19 cellular contexts compared by ENCODE assay signal in the genomic region with DNA sequence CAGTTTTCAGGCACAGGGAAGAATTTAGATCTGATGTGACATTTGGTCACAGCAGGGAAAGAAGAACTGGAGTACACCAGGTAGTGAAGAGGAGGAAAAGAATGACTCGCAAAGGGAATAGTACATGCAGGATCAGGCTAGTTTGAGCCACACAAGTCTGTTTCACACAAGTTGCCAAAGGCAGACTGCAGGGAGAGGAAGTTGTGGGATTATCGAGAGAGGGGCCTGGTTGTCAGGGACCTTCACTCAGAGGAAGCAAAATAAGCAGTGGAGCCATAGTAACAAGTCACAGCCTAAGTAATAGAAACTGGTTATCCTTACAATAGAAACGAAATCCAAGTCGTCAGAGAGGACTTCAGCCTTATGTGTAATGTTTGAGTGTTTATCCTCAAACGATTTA.
"Had no signal": no experiment of that assay in that cellular context is flagged by ENCODE, and none has a peak within 500 bp of the region (broad histone marks: within the 10 kb centered on the region; RNA-seq: fewer than 3 reads in every experiment).

No MANE protein-coding gene starts in this region.

- H3K27ac Mint-ChIP-seq: activated T-cell treated with anti-CD3 and anti-CD28 coated beads, Interleukin-2, amount 50 U/mL, for 72 hours; dendritic cell treated with granulocyte-macrophage colony-stimulating factor and Interleukin-4, amounts not matched to agents 40 ng/mL and 50 ng/mL, for 4 days; nephron progenitor cell; progenitor cell of endocrine pancreas had no signal

- H3K27me3 ChIP-seq: ascending aorta, esophagus muscularis mucosa, hepatocyte, thyroid gland had no signal

- H3K4me1 Mint-ChIP-seq: nephron progenitor cell had no signal

- DNase-seq: activated CD8-positive, alpha-beta memory T cell treated with anti-CD3 and anti-CD28 coated beads for 24 hours; activated CD8-positive, alpha-beta memory T cell treated with anti-CD3 and anti-CD28 coated beads, Interleukin-2, amount 50 U/mL, for 48 hours; activated effector memory CD4-positive, alpha-beta T cell treated with anti-CD3 and anti-CD28 coated beads, Interleukin-2, amount 50 U/mL, for 16 hours; activated naive CD4-positive, alpha-beta T cell treated with anti-CD3 and anti-CD28 coated beads, Interleukin-2, amount 50 U/mL, for 16 hours; activated T-cell treated with anti-CD3 and anti-CD28 coated beads, Interleukin-2, amount 50 U/mL, for 72 hours; effector CD8-positive, alpha-beta T cell; kidney; nephron progenitor cell; occipital lobe; stimulated activated CD4-positive, alpha-beta T cell treated with anti-CD3 and anti-CD28 coated beads, Interleukin-12 subunit alpha, Interleukin-12 subunit beta, amount 100 ng/mL, for 4 hours; stimulated activated CD4-positive, alpha-beta T cell treated with anti-CD3 and anti-CD28 coated beads, Interleukin-1b, Interleukin-23, amount 100 ng/mL, for 48 hours; stimulated activated CD8-positive, alpha-beta memory T cell treated with anti-CD3 and anti-CD28 coated beads, Interleukin-4, amount 100 ng/mL, for 48 hours; stimulated activated naive CD4-positive, alpha-beta T cell; thyroid gland had no signal

- H3K4me3 Mint-ChIP-seq: activated T-cell treated with anti-CD3 and anti-CD28 coated beads, Interleukin-2, amount 50 U/mL, for 72 hours; dendritic cell treated with granulocyte-macrophage colony-stimulating factor and Interleukin-4, amounts not matched to agents 40 ng/mL and 50 ng/mL, for 4 days; nephron progenitor cell had no signal

- H3K27ac ChIP-seq: ascending aorta, esophagus muscularis mucosa, hepatocyte, thyroid gland had no signal

- H3K4me1 ChIP-seq: ascending aorta, esophagus muscularis mucosa, thyroid gland had no signal

- H3K27me3 Mint-ChIP-seq: dendritic cell treated with granulocyte-macrophage colony-stimulating factor and Interleukin-4, amounts not matched to agents 40 ng/mL and 50 ng/mL, for 4 days; progenitor cell of endocrine pancreas had no signal

- H3K36me3 ChIP-seq: ascending aorta, esophagus muscularis mucosa, thyroid gland had no signal

- H3K9me3 ChIP-seq: ascending aorta, esophagus muscularis mucosa, thyroid gland had no signal

- H3K4me3 ChIP-seq: ascending aorta, esophagus muscularis mucosa, hepatocyte, thyroid gland had no signal
